ENCODE assay signal across 8 cellular contexts in the genomic region with DNA sequence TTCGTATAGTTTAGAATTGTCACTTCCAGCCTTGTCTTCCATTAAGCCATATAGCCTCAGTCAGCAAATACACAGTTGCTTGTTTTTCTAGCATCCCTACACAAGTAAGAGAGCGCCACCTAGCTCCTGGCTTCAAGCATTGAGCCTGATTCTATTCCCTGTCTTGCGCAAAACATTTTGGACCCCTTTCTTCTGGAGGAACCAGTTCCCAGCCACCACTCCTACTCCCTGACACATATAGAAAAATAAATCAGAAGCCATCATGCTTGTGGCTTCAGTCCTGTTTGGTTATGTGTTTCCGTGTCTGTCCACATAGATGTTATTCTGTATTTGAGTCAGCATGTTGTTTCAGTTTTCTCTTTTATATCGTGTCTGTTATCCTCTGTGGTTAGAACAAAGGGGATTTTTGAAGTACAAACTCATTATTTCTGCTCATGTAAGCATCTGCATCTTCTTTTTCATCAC. TPM values are rescaled to one million over a fixed set of nuclear protein-coding genes. Genes with fewer than 3 reads are reported as not detected.
A peak's percentile ranks its signal among the peaks of the same experiment; 100 is the strongest.
DNase-seq lines count a peak whose midpoint lies in the region; ATAC-seq and TF ChIP-seq lines count a peak whose summit lies in the region.

No MANE protein-coding gene starts in this region.

- DNase-seq in AG10803 (ENCODE audit: low read depth) (peak; percentile 72), NCI-H1105 treated with DMSO at 0.1 percent for 48 hours (lab: John Stamatoyannopoulos, UW) (peak; percentile 12), WTC11 (ENCODE audit: low spot score) (peak; percentile 48), dermis microvascular lymphatic vessel endothelial cell (ENCODE audit: low read depth in 2 of 2) (peak; percentile 59 to 60), midbrain (lab: John Stamatoyannopoulos, UW) (peak; percentile 56), substantia nigra (lab: John Stamatoyannopoulos, UW) (peak in 32 of 49 donors; percentile 1 to 55 (median 6))

- CTCF ChIA-PET in WTC11 (lab: Charles Lee) = interaction anchor here (0.9 kb wide), 2 partner anchors 42 to 95 kb away, joined by 3 to 5 read pairs; no protein-coding TSS in a partner anchor

- H3K27me3 Mint-ChIP-seq in WTC11 (ENCODE audit: low read depth) = no peaks in the 10 kb centered on the region

- no peak overlapping the region for H3K27ac ChIP-seq in substantia nigra (ENCODE audit: low read depth, low read length, poor library complexity, severe bottlenecking)

- H3K4me3 ChIP-seq in AG10803 (ENCODE audit: low read length) = no peak overlapping the region

- no peaks in the 10 kb centered on the region for H3K36me3 Mint-ChIP-seq in WTC11

- peak; percentile 98 for ATAC-seq in GM18505 (IDR thresholded peaks at IDR 0.05; ENCODE audit: unreplicated experiment)
- peak; percentile 96 for ATAC-seq in HG02852 (IDR thresholded peaks at IDR 0.05; ENCODE audit: unreplicated experiment)
- peak; percentile 76; the same call in 1 of the 2 replicates for ATAC-seq in WTC11

- H3K4me1 Mint-ChIP-seq in WTC11 = no peaks in the 10 kb centered on the region

- POLR2A ChIA-PET in WTC11 (lab: Charles Lee) = no interaction called here

- no peak overlapping the region for H3K27ac Mint-ChIP-seq in WTC11

- TF ChIP-seq POLR2A in GM18505 (IDR thresholded peaks at IDR 0.05; ENCODE audit: borderline replicate concordance, extremely low read depth, insufficient read depth, insufficient read length) = no peak

- H3K4me3 Mint-ChIP-seq in WTC11 = no peak overlapping the region

- TF ChIP-seq CTCF in AG10803 (conservative IDR thresholded peaks at IDR 0.05; ENCODE audit: low read length) = peak; percentile 78
- TF ChIP-seq CTCF in WTC11 (IDR thresholded peaks at IDR 0.05) = no peak

- no peaks in the 10 kb centered on the region for H3K9me3 Mint-ChIP-seq in WTC11

TF ChIP-seq in WTC11, 78 proteins besides CTCF, POLR2A, EP300 and RAD21:
- TF ChIP-seq GTF2I (CRISPR knock-in tag; conservative IDR thresholded peaks at IDR 0.05) (no peak), NR2C2 (CRISPR knock-in tag; IDR thresholded peaks at IDR 0.05) (no peak), TP53 (CRISPR knock-in tag; IDR thresholded peaks at IDR 0.05) (no peak), OVOL2 (CRISPR knock-in tag; IDR thresholded peaks at IDR 0.05; ENCODE audit: borderline replicate concordance) (no peak)

RNA-seq across cellular contexts. Expression of a gene that starts 59.9 kb away (rescaled TPM):
- 5.3 to 7.5 TPM (median 5.3 TPM) in 3 replicates for total RNA-seq in WTC11 (2021)
- total RNA-seq in dermis microvascular lymphatic vessel endothelial cell = 3.9 and 4.5 TPM in 2 replicates

Comparison
In these comparisons a context has a peak if more than half of its experiments do, and no peak if none do; other contexts are left out.
1. DNase-seq: peak in every context shown above with its lines; median percentile 72 in AG10803; 60 in dermis microvascular lymphatic vessel endothelial cell; 56 in midbrain; 48 in WTC11; 12 in NCI-H1105 treated with DMSO at 0.1 percent for 48 hours; 6 in substantia nigra.